10 cellular contexts compared by ENCODE assay signal in the genomic region with DNA sequence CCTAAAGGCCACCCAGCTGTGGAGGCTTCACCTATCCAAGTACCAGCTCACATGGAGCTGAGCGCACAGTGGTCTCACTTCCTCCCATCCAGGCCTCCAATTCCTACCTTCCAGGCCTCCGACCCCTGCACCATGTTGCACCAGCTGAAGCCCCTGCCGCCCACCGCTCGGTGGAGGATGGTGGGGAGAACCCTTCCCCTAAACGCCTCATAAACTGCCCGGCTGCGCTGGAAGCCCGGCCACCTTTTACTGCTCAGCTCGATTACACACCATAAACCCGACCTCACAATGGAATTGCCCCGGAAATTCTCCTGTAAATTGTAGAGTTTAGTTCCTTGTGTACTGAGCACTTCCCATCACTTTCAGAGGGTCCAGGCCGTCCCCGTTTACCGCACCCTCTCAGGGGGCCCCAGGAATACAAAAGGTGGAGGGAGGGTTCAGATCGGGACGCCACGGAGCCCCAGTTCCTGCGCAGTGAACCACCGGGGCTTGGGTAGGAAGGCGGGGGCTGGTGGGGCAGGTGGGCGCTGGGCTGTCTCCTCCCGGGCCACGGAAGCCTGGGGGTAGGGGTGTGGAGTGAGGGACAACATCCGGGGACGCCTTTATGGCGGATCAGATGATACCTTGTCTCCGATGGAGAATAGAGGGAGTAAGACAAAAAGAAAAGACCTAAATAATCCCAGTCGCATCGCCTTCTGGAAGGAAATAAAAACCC. TPM values are rescaled to one million over a fixed set of nuclear protein-coding genes. Genes with fewer than 3 reads are reported as not detected.
DNase-seq lines count a peak whose midpoint lies in the region; FAIRE-seq and TF ChIP-seq lines count a peak whose summit lies in the region.
"Had no signal": no experiment of that assay in that cellular context is flagged by ENCODE, and none has a peak within 500 bp of the region (broad histone marks: within the 10 kb centered on the region; RNA-seq: fewer than 3 reads in every experiment).

No MANE protein-coding gene starts in this region.

- peak overlapping the region; percentile 45 for H3K27ac Mint-ChIP-seq in neural crest cell (ENCODE audit: unreplicated experiment)
- H3K27ac Mint-ChIP-seq: WTC11 had no signal

- TF ChIP-seq CTCF in astrocyte of the spinal cord (IDR thresholded peaks at IDR 0.05; ENCODE audit: low read depth, low read length) (no peak), neural crest cell (conservative IDR thresholded peaks at IDR 0.05) (no peak), D721Med (IDR thresholded peaks at IDR 0.05; ENCODE audit: insufficient read depth, missing control alignments) (no peak)

- no peak overlapping the region for H3K4me3 ChIP-seq in astrocyte of the spinal cord (ENCODE audit: low read depth, low read length)

- peaks cover 22% of the 10 kb centered on the region for H3K4me1 Mint-ChIP-seq in neural crest cell

- H3K4me3 Mint-ChIP-seq in neural crest cell: peak overlapping the region; percentile 77

- H3K36me3 Mint-ChIP-seq in neural crest cell (ENCODE audit: low read depth): peaks cover 6% of the 10 kb centered on the region

- H3K27me3 Mint-ChIP-seq in neural crest cell (ENCODE audit: low read depth): peaks cover 97% of the 10 kb centered on the region

- no peak for FAIRE-seq in D721Med (lab: Jason Lieb, UNC)
- FAIRE-seq: bronchial epithelial cell had no signal

- DNase-seq in KBM-7: peak; percentile 60
- DNase-seq in astrocyte of the spinal cord (ENCODE audit: low read depth, low spot score): peak; percentile 7
- no peak for DNase-seq in neural crest cell (ENCODE audit: low read depth, low spot score)
- no peak for DNase-seq in DMS114 treated with DMSO at 0.1 percent for 48 hours (lab: John Stamatoyannopoulos, UW; ENCODE audit: unreplicated experiment)
- DNase-seq in D721Med (ENCODE audit: insufficient read length, low spot score): no peak
- DNase-seq in occipital lobe (lab: John Stamatoyannopoulos, UW): no peak
- DNase-seq: midbrain, NCI-H1436 treated with DMSO at 0.1 percent for 48 hours had no signal

- H3K9me3 Mint-ChIP-seq in neural crest cell: no peaks in the 10 kb centered on the region
- H3K9me3 Mint-ChIP-seq: WTC11 had no signal

- in situ Hi-C loops in KBM-7 (cut with MboI; ENCODE audit: low pct_unique_long_range_greater_than_20kb, low sequenced_read_pairs) (loop anchor here (10.0 to 25.0 kb wide), 2 partner anchors 303 to 1296 kb away; no protein-coding TSS in a partner anchor), astrocyte of the spinal cord (cut with HindIII; ENCODE audit: low sequenced_read_pairs) (loop anchor here (25.0 kb wide), 1 partner anchor 771 kb away; no protein-coding TSS in a partner anchor)

RNA-seq across cellular contexts. Expression of a gene that starts 1.4 kb away (rescaled TPM):
- total RNA-seq in neural crest cell (7.1 and 8.8 TPM in 2 replicates), occipital lobe (not detected)
- total RNA-seq: bronchial epithelial cell, WTC11 had no signal

RNA-seq across cellular contexts. Expression of a gene that starts 5.5 kb away (rescaled TPM):
- total RNA-seq in neural crest cell: 10.6 and 11.3 TPM in 2 replicates
- not detected for total RNA-seq in occipital lobe
- total RNA-seq: bronchial epithelial cell, WTC11 had no signal

RNA-seq across cellular contexts. Expression of a gene that starts 7.5 kb away (rescaled TPM):
- total RNA-seq in neural crest cell (9.0 and 10.0 TPM in 2 replicates), occipital lobe (not detected)
- total RNA-seq: bronchial epithelial cell, WTC11 had no signal

RNA-seq across cellular contexts. Expression of a gene that starts 10.3 kb away (rescaled TPM):
- 1.6 and 2.0 TPM in 2 replicates for total RNA-seq in neural crest cell
- not detected for total RNA-seq in occipital lobe
- total RNA-seq: WTC11 had no signal

RNA-seq across cellular contexts. Expression of a gene that starts 14.4 kb away (rescaled TPM):
- total RNA-seq in neural crest cell (3.2 and 4.3 TPM in 2 replicates), occipital lobe (not detected)
- total RNA-seq: bronchial epithelial cell, WTC11 had no signal

Comparison
In these comparisons a context has a peak if more than half of its experiments do, and no peak if none do; other contexts are left out.
1. DNase-seq: peak in KBM-7 (single experiment) and astrocyte of the spinal cord (single experiment); none in neural crest cell (single experiment), DMS114 treated with DMSO at 0.1 percent for 48 hours (single experiment), D721Med (single experiment) and occipital lobe (single experiment).
2. RNA of a gene that starts 5.5 kb away (total RNA-seq): 10.6 to 11.3 TPM in neural crest cell; not detected in occipital lobe (single experiment); every median in the first group is over 10 times any median in the second.